ENCODE assay signal across 1 cellular context in genomic region chr2:631741-632140, GRCh38.
TF ChIP-seq lines count a peak whose summit lies in the region.

No MANE protein-coding gene starts in this region.

TF ChIP-seq in K562, 482 proteins besides CTCF, POLR2A, EP300 and RAD21:
- TF ChIP-seq CUX1 (CRISPR knock-in tag; IDR thresholded peaks at IDR 0.05), result no peak
- no peak for TF ChIP-seq CBFA2T2 (conservative IDR thresholded peaks at IDR 0.05)
- TF ChIP-seq TBP (optimal IDR thresholded peaks at IDR 0.05; ENCODE audit: low read depth, low read length), result no peak
- TF ChIP-seq HMG20A (CRISPR knock-in tag; conservative IDR thresholded peaks at IDR 0.05), result no peak
- no peak for TF ChIP-seq MEF2D (tag; conservative IDR thresholded peaks at IDR 0.05; ENCODE audit: low read depth)
- TF ChIP-seq TCF15 (CRISPR knock-in tag; IDR thresholded peaks at IDR 0.05), result no peak
- no peak for TF ChIP-seq POLR2G (IDR thresholded peaks at IDR 0.05; ENCODE audit: low read depth, low read length)
- no peak for TF ChIP-seq ZNF263 (CRISPR knock-in tag; IDR thresholded peaks at IDR 0.05; ENCODE audit: borderline replicate concordance)
- no peak for TF ChIP-seq ZEB2 (IDR thresholded peaks at IDR 0.05)
- no peak for TF ChIP-seq ZNF76 (CRISPR knock-in tag; IDR thresholded peaks at IDR 0.05; ENCODE audit: borderline replicate concordance)
- no peak for TF ChIP-seq ZNF668 (CRISPR knock-in tag; IDR thresholded peaks at IDR 0.05)
- TF ChIP-seq, protein P1, sequence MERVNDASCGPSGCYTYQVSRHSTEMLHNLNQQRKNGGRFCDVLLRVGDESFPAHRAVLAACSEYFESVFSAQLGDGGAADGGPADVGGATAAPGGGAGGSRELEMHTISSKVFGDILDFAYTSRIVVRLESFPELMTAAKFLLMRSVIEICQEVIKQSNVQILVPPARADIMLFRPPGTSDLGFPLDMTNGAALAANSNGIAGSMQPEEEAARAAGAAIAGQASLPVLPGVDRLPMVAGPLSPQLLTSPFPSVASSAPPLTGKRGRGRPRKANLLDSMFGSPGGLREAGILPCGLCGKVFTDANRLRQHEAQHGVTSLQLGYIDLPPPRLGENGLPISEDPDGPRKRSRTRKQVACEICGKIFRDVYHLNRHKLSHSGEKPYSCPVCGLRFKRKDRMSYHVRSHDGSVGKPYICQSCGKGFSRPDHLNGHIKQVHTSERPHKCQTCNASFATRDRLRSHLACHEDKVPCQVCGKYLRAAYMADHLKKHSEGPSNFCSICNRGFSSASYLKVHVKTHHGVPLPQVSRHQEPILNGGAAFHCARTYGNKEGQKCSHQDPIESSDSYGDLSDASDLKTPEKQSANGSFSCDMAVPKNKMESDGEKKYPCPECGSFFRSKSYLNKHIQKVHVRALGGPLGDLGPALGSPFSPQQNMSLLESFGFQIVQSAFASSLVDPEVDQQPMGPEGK (CRISPR knock-in tag; IDR thresholded peaks at IDR 0.05; ENCODE audit: borderline replicate concordance), result no peak
- no peak for TF ChIP-seq LARP7 (IDR thresholded peaks at IDR 0.05)
- no peak for TF ChIP-seq SLC30A9 (CRISPR knock-in tag; IDR thresholded peaks at IDR 0.05)
TF ChIP-seq in K562: peak in this region for 0.
